Comparison of ENCODE assay signal across 8 cellular contexts in the genomic region with DNA sequence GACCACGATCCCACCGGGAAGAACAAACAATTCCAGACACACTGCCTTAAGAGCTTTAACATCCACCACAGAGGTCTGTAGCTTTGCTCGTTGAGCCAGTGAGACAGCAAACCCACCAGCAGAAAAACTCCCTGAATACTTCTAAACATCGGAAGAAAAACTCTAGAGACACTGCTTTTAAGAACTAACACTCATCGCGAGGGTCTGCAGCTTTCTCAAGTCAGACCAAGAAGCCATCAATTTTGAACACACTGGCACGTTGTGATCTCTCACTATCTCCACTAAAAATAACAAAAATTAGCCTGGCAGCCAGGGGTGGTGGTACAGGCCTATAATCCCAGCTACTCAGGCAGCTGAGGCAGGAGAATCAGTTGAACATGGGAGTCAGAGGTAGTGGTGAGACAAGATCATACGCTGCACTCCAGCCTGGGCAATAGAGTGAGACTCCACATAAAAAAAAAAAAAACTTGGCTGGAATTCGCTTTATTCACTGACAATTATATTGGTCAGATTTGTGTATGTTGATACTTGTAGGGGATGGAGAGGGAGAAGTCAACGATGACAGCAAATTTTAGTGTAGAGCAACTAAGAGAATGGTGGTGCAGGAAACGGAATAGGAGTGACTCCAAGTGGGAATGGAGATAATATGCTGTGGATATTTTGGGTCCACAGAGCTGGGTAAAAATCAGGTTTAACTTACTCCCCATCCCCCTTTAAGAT. TPM values are rescaled to one million over a fixed set of nuclear protein-coding genes. Genes with fewer than 3 reads are reported as not detected.
DNase-seq lines count a peak whose midpoint lies in the region; ATAC-seq and TF ChIP-seq lines count a peak whose summit lies in the region.

No MANE protein-coding gene starts in this region.

- H3K27me3 ChIP-seq in SJCRH30 (no peaks in the 10 kb centered on the region), esophagus muscularis mucosa (no peaks in the 10 kb centered on the region), prostate gland (replicated peaks; ENCODE audit: insufficient read depth) (no peaks in the 10 kb centered on the region)

- H3K4me3 ChIP-seq in SJCRH30, result peak overlapping the region; percentile 67
- peak overlapping the region; percentile 68 to 74 (median 70) for H3K4me3 ChIP-seq in esophagus muscularis mucosa
- H3K4me3 ChIP-seq in prostate gland, result peak overlapping the region; percentile 49 to 60

- no peaks in the 10 kb centered on the region for H3K9me3 ChIP-seq in SJCRH30 (replicated peaks)
- no peaks in the 10 kb centered on the region for H3K9me3 ChIP-seq in esophagus muscularis mucosa
- no peaks in the 10 kb centered on the region for H3K9me3 ChIP-seq in prostate gland

- intact Hi-C loops in esophagus muscularis mucosa (cut with DNase I), result loop anchor here (2.0 kb wide), 1 partner anchor 25 kb away; the partner anchor contains the start of gene TMEM14B
- intact Hi-C loops in prostate gland (cut with DNase I), result loop anchor here (2.0 kb wide), 2 partner anchors 25 to 27 kb away; partner anchors contain the start of genes C6orf52, PAK1IP1 and TMEM14B

- peak overlapping the region; percentile 79; the same call in 1 of the 2 replicates for H3K27ac ChIP-seq in SJCRH30
- peak overlapping the region; percentile 84 to 92 (median 86) for H3K27ac ChIP-seq in esophagus muscularis mucosa (replicated peaks in 1 of 4)
- H3K27ac ChIP-seq in prostate gland, result peak overlapping the region; percentile 80 to 91

- no peak for TF ChIP-seq EP300 in esophagus muscularis mucosa (IDR thresholded peaks at IDR 0.05)

- WGBS in esophagus muscularis mucosa, result 78% methylated on average over 11 of the region's 11 CpGs
- WGBS in prostate gland, result 73% methylated on average over 11 of the region's 11 CpGs

- TF ChIP-seq POLR2A in esophagus muscularis mucosa (IDR thresholded peaks at IDR 0.05; ENCODE audit: low read depth) (no peak), prostate gland (IDR thresholded peaks at IDR 0.05) (no peak)

- DNase-seq in EL (peak; percentile 27), SJCRH30 (no peak), esophagus muscularis mucosa (ENCODE audit: extremely low spot score) (peak; percentile 47), prostate gland (ENCODE audit: low spot score) (no peak), SKM-1 (lab: John Stamatoyannopoulos, UW; ENCODE audit: unreplicated experiment) (no peak), NCI-H1436 (lab: John Stamatoyannopoulos, UW) (no peak), GM03348 (ENCODE audit: low spot score) (no peak)

- TF ChIP-seq CTCF in esophagus muscularis mucosa (IDR thresholded peaks at IDR 0.05) (no peak), prostate gland (IDR thresholded peaks at IDR 0.05) (no peak)

- H3K4me1 ChIP-seq in SJCRH30 (0 out of 2 replicates have a peak, but pooled peaks cover 2% of the 10 kb centered on the region), esophagus muscularis mucosa (peaks cover 35 to 60% (median 46%) of the 10 kb centered on the region in 4 donors), prostate gland (replicated peaks) (peaks cover 8% of the 10 kb centered on the region)

- no peak for ATAC-seq in HG03025 (IDR thresholded peaks at IDR 0.05; ENCODE audit: low FRiP score, unreplicated experiment)

- H3K36me3 ChIP-seq in SJCRH30, result no peaks in the 10 kb centered on the region
- H3K36me3 ChIP-seq in esophagus muscularis mucosa, result peaks cover 0 to 25% (median 21%) of the 10 kb centered on the region in 4 donors
- H3K36me3 ChIP-seq in prostate gland, result no peaks in the 10 kb centered on the region

RNA-seq across cellular contexts. Expression of gene TMEM14C, which starts 0.9 kb away (rescaled TPM):
- 92.3 and 97.2 TPM in 2 replicates for total RNA-seq in SJCRH30 (2014; rRNA removed; shearing (Covaris generic))
- total RNA-seq in esophagus muscularis mucosa, result 100 to 1,000 TPM in 3 of 4 donors, 10 to 100 TPM in 1; 91.1 to 147 (median 140) TPM
- total RNA-seq in prostate gland, result 100 to 1,000 TPM in 1 of 2 donors, 10 to 100 TPM in 1; 99.7 to 208 TPM

RNA-seq across cellular contexts. Expression of gene TMEM14B, which starts 25.6 kb away (rescaled TPM):
- 68.8 and 73.7 TPM in 2 replicates for total RNA-seq in SJCRH30 (2014; rRNA removed; shearing (Covaris generic))
- 10 to 100 TPM; 35.4 to 77.2 (median 66.2) TPM for total RNA-seq in esophagus muscularis mucosa
- 100 to 1,000 TPM in 1 of 2 donors, 10 to 100 TPM in 1; 81.1 to 165 TPM for total RNA-seq in prostate gland

RNA-seq across cellular contexts. Expression of gene PAK1IP1, which starts 27.2 kb away (rescaled TPM):
- total RNA-seq in SJCRH30 (2014; rRNA removed; shearing (Covaris generic)), result 23.3 and 25.5 TPM in 2 replicates
- 10 to 100 TPM in 2 of 4 donors, 1 to 10 TPM in 2; 9.4 to 17.9 (median 11.4) TPM for total RNA-seq in esophagus muscularis mucosa
- 10 to 100 TPM; 12.2 to 36.7 TPM for total RNA-seq in prostate gland

RNA-seq across cellular contexts. Expression of gene C6orf52, which starts 27.6 kb away (rescaled TPM):
- not detected in 2 replicates for total RNA-seq in SJCRH30 (2014; rRNA removed; shearing (Covaris generic))
- total RNA-seq in esophagus muscularis mucosa (1 to 10 TPM in 1 of 4 donors, under 1 TPM in 1, not detected in 2; 0.71 to 1.2 TPM), prostate gland (1 to 10 TPM in 1 of 2 donors, not detected in 1; 3.3 TPM)

Comparison
In these comparisons a context has a peak if more than half of its experiments do, and no peak if none do; other contexts are left out.
1. DNase-seq: peak in EL (single experiment) and esophagus muscularis mucosa (single experiment); none in SJCRH30 (0 of 2), prostate gland (single experiment), SKM-1 (single experiment), NCI-H1436 (single experiment) and GM03348 (single experiment).
2. Peak in every context shown above with its lines, with median percentiles within 50 percentile points of each other: H3K27ac ChIP-seq and H3K4me3 ChIP-seq.